Comparison of ENCODE assay signal across 22 cellular contexts in the genomic region with DNA sequence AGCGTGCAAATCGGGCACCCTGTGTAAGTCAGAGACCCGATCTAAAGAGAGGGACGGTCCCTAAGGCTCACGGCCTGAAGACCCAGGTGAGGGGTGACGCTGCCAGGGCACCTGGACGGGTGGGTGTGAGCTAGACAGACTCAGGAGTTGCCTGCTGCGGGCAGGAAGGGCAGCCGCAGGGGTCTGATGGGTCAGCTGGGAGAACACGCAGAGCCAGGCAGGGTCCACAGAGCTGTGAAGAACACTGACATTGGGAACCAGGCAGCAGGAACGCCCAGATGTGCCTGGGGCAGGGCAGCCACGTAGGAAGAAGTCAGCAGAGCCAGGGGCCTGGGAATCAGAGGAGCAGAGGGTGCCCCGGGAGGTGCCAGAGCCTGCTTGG.
"Had no signal": no experiment of that assay in that cellular context is flagged by ENCODE, and none has a peak within 500 bp of the region (broad histone marks: within the 10 kb centered on the region; RNA-seq: fewer than 3 reads in every experiment).

No MANE protein-coding gene starts in this region.

- H3K27me3 Mint-ChIP-seq: activated CD4-positive, alpha-beta T cell treated with anti-CD3 and anti-CD28 coated beads, Interleukin-2, amount 10 ng/mL, durations not matched to agents 7 days and 5 days; activated naive CD4-positive, alpha-beta T cell treated with anti-CD3 and anti-CD28 coated beads, Interleukin-2, amount 50 U/mL, for 24 hours; naive B cell; T-cell had no signal

- H3K4me1 ChIP-seq: ascending aorta, breast epithelium, foreskin keratinocyte, parathyroid adenoma, uterus had no signal

- DNase-seq: activated CD4-positive, alpha-beta T cell treated with anti-CD3 and anti-CD28 coated beads, Interleukin-2, amount 10 ng/mL, durations not matched to agents 7 days and 5 days; activated CD4-positive, CD25-positive, alpha-beta regulatory T cell; activated CD8-positive, alpha-beta T cell treated with anti-CD3 and anti-CD28 coated beads, Interleukin-2, amount 10 ng/mL, durations not matched to agents 7 days and 5 days; activated effector memory CD4-positive, alpha-beta T cell treated with Interleukin-2 at 50 U/mL for 16 hours; activated T-cell treated with anti-CD3 and anti-CD28 coated beads, Interleukin-2, amount 50 U/mL, for 48 hours; cerebellar nuclear complex; dermis blood vessel endothelial cell; effector memory CD4-positive, alpha-beta T cell; foreskin keratinocyte; hypothalamus; mammary epithelial cell; naive B cell; retina; stimulated activated naive CD8-positive, alpha-beta T cell treated with anti-CD3 and anti-CD28 coated beads, Interleukin-15, Interleukin-2, amounts not matched to agents 100 U/mL and 50 U/mL, for 24 hours; T-helper 9 cell; transverse colon; uterus had no signal

- H3K27me3 ChIP-seq: ascending aorta, breast epithelium, foreskin keratinocyte, transverse colon, uterus had no signal

- ATAC-seq: activated CD8-positive, alpha-beta T cell treated with anti-CD3 and anti-CD28 coated beads, Interleukin-2, amount 10 ng/mL, durations not matched to agents 7 days and 5 days; foreskin keratinocyte; stimulated activated naive CD8-positive, alpha-beta T cell treated with anti-CD3 and anti-CD28 coated beads, Interleukin-15, Interleukin-2, amounts not matched to agents 100 U/mL and 50 U/mL, for 24 hours had no signal

- H3K9me3 Mint-ChIP-seq: activated CD4-positive, alpha-beta T cell treated with anti-CD3 and anti-CD28 coated beads, Interleukin-2, amount 10 ng/mL, durations not matched to agents 7 days and 5 days; activated naive CD4-positive, alpha-beta T cell treated with anti-CD3 and anti-CD28 coated beads, Interleukin-2, amount 50 U/mL, for 24 hours; naive B cell; T-cell had no signal

- H3K4me3 ChIP-seq: ascending aorta, breast epithelium, transverse colon, uterus had no signal

- H3K9me3 ChIP-seq: ascending aorta, breast epithelium, transverse colon, uterus had no signal

- H3K36me3 ChIP-seq: breast epithelium, transverse colon, uterus had no signal

- H3K27ac Mint-ChIP-seq: activated CD4-positive, alpha-beta T cell treated with anti-CD3 and anti-CD28 coated beads, Interleukin-2, amount 10 ng/mL, durations not matched to agents 7 days and 5 days; activated CD8-positive, alpha-beta T cell treated with anti-CD3 and anti-CD28 coated beads, Interleukin-2, amount 10 ng/mL, durations not matched to agents 7 days and 5 days; activated naive CD4-positive, alpha-beta T cell treated with anti-CD3 and anti-CD28 coated beads, Interleukin-2, amount 50 U/mL, for 24 hours; T-cell had no signal

- H3K36me3 Mint-ChIP-seq: activated naive CD4-positive, alpha-beta T cell treated with anti-CD3 and anti-CD28 coated beads, Interleukin-2, amount 50 U/mL, for 24 hours; naive B cell; T-cell had no signal

- H3K27ac ChIP-seq: ascending aorta, breast epithelium, foreskin keratinocyte, parathyroid adenoma, transverse colon, uterus had no signal

- H3K4me3 Mint-ChIP-seq: activated CD4-positive, alpha-beta T cell treated with anti-CD3 and anti-CD28 coated beads, Interleukin-2, amount 10 ng/mL, durations not matched to agents 7 days and 5 days; activated CD8-positive, alpha-beta T cell treated with anti-CD3 and anti-CD28 coated beads, Interleukin-2, amount 10 ng/mL, durations not matched to agents 7 days and 5 days; activated naive CD4-positive, alpha-beta T cell treated with anti-CD3 and anti-CD28 coated beads, Interleukin-2, amount 50 U/mL, for 24 hours; naive B cell; T-cell had no signal
